Comparison of ENCODE assay signal across 18 cellular contexts in genomic region chr10:103440416-103440815, GRCh38. TPM values are rescaled to one million over a fixed set of nuclear protein-coding genes. Genes with fewer than 3 reads are reported as not detected.
DNase-seq lines count a peak whose midpoint lies in the region; ATAC-seq, FAIRE-seq and TF ChIP-seq lines count a peak whose summit lies in the region.
"Had no signal": no experiment of that assay in that cellular context is flagged by ENCODE, and none has a peak within 500 bp of the region (broad histone marks: within the 10 kb centered on the region; RNA-seq: fewer than 3 reads in every experiment).

No MANE protein-coding gene starts in this region.

- no peaks in the 10 kb centered on the region for H3K4me1 ChIP-seq in A673 (ENCODE audit: insufficient read depth, low read length, poor library complexity, severe bottlenecking)
- H3K4me1 ChIP-seq in HUES48 (ENCODE audit: control insufficient read depth, insufficient read depth, low read length), result no peaks in the 10 kb centered on the region

- no peak overlapping the region for H3K4me3 Mint-ChIP-seq in T-helper 2 cell treated with Interferon-gamma antibody and Interleukin-4, amounts not matched to agents 5 μg/mL and 100 μg/mL, for 36 hours
- no peak overlapping the region for H3K4me3 Mint-ChIP-seq in central memory CD8-positive, alpha-beta T cell

- intact Hi-C loops in A673 (cut with micrococcal nuclease; ENCODE audit: unreplicated experiment), result no loop called here

- peak overlapping the region; percentile 42 for H3K27ac Mint-ChIP-seq in T-helper 2 cell treated with Interferon-gamma antibody and Interleukin-4, amounts not matched to agents 5 μg/mL and 100 μg/mL, for 36 hours
- peak overlapping the region; percentile 15 for H3K27ac Mint-ChIP-seq in central memory CD8-positive, alpha-beta T cell (ENCODE audit: low read depth)

- H3K36me3 Mint-ChIP-seq in T-helper 2 cell treated with Interferon-gamma antibody and Interleukin-4, amounts not matched to agents 5 μg/mL and 100 μg/mL, for 36 hours (ENCODE audit: low read depth), result peaks cover 66% of the 10 kb centered on the region
- peaks cover 40% of the 10 kb centered on the region for H3K36me3 Mint-ChIP-seq in central memory CD8-positive, alpha-beta T cell (ENCODE audit: insufficient read depth)

- H3K27ac ChIP-seq in A673 (ENCODE audit: low read depth, low read length, poor library complexity, severe bottlenecking), result no peak overlapping the region
- H3K27ac ChIP-seq in HUES48 (ENCODE audit: low read depth, low read length), result peak overlapping the region; percentile 19
- H3K27ac ChIP-seq: C4-2B, HL-60 had no signal

- TF ChIP-seq CTCF in A673 (conservative IDR thresholded peaks at IDR 0.05; ENCODE audit: low read depth, low read length), result no peak

- no peak for TF ChIP-seq POLR2A in GM12892 (IDR thresholded peaks at IDR 0.05; ENCODE audit: low read depth, low read length)

- no peak for FAIRE-seq in GM12892 (lab: Jason Lieb, UNC)
- FAIRE-seq: G401.6, GM12891 had no signal

- POLR2A ChIA-PET in A673 (lab: Charles Lee; ENCODE audit: low non-redundant PET), result no interaction called here

- no peaks in the 10 kb centered on the region for H3K27me3 ChIP-seq in A673 (replicated peaks; ENCODE audit: insufficient read depth, low read depth, low read length, poor library complexity)
- H3K27me3 ChIP-seq in HUES48 (ENCODE audit: control insufficient read depth, insufficient read depth, low read length), result no peaks in the 10 kb centered on the region

- H3K9me3 ChIP-seq in A673 (ENCODE audit: low read depth, low read length, poor library complexity, severe bottlenecking) (no peaks in the 10 kb centered on the region), HUES48 (ENCODE audit: control insufficient read depth, insufficient read depth, low read length) (no peaks in the 10 kb centered on the region)

- no peak overlapping the region for H3K9ac ChIP-seq in HUES48 (ENCODE audit: low read depth, low read length)

- DNase-seq in T-helper 2 cell treated with Interferon-gamma antibody and Interleukin-4, amounts not matched to agents 5 μg/mL and 100 μg/mL, for 36 hours (ENCODE audit: low spot score), result no peak
- DNase-seq in T-helper 2 cell (no peak), A673 (ENCODE audit: low spot score) (no peak), HCEC 1CT (no peak), GM12892 (ENCODE audit: insufficient read length) (no peak)
- no peak for DNase-seq in central memory CD8-positive, alpha-beta T cell (ENCODE audit: low spot score in 2 of 2)
- DNase-seq: 8988T, DMS79, KBM-7, NCI-H1092, NCI-H1694 had no signal

- H3K27me3 Mint-ChIP-seq in T-helper 2 cell treated with Interferon-gamma antibody and Interleukin-4, amounts not matched to agents 5 μg/mL and 100 μg/mL, for 36 hours (ENCODE audit: low read depth), result no peaks in the 10 kb centered on the region
- no peaks in the 10 kb centered on the region for H3K27me3 Mint-ChIP-seq in central memory CD8-positive, alpha-beta T cell

- H3K4me1 Mint-ChIP-seq in T-helper 2 cell treated with Interferon-gamma antibody and Interleukin-4, amounts not matched to agents 5 μg/mL and 100 μg/mL, for 36 hours (ENCODE audit: low read depth), result peaks cover 7% of the 10 kb centered on the region
- peaks cover 11% of the 10 kb centered on the region for H3K4me1 Mint-ChIP-seq in central memory CD8-positive, alpha-beta T cell

- H3K4me3 ChIP-seq in A673 (ENCODE audit: low read depth, low read length, poor library complexity, severe bottlenecking) (no peak overlapping the region), HUES48 (ENCODE audit: low read depth, low read length) (no peak overlapping the region)

- CTCF ChIA-PET in A673 (lab: Charles Lee), result no interaction called here

- BruUV-seq in A673 (replicated peaks; lab: Mats Ljungman, UMichigan), result TSS peak; percentile 71

- no peak for ATAC-seq in central memory CD8-positive, alpha-beta T cell (replicated peaks; ENCODE audit: extremely low read depth, poor library complexity, severe bottlenecking)
- no peak for ATAC-seq in GM18511 (IDR thresholded peaks at IDR 0.05; ENCODE audit: unreplicated experiment)
- ATAC-seq: Right ventricle myocardium inferior had no signal

- H3K36me3 ChIP-seq in A673 (ENCODE audit: insufficient read depth, low read length, poor library complexity, severe bottlenecking) (peaks cover 74% of the 10 kb centered on the region), HUES48 (ENCODE audit: control insufficient read depth, insufficient read depth, low read length) (peaks cover 98% of the 10 kb centered on the region)

- H3K9me3 Mint-ChIP-seq in T-helper 2 cell treated with Interferon-gamma antibody and Interleukin-4, amounts not matched to agents 5 μg/mL and 100 μg/mL, for 36 hours, result no peaks in the 10 kb centered on the region
- H3K9me3 Mint-ChIP-seq in central memory CD8-positive, alpha-beta T cell, result no peaks in the 10 kb centered on the region

RNA-seq across cellular contexts. Expression of gene CALHM2, which starts 11.8 kb away (rescaled TPM):
- total RNA-seq in A673 (2021), result 5.9 TPM in 2 replicates
- 11.5 TPM for polyA plus RNA-seq in GM12892 (2012; ENCODE audit: missing spikeins)

RNA-seq across cellular contexts. Expression of gene CALHM1, which starts 18.3 kb away (rescaled TPM):
- not detected in 2 replicates for total RNA-seq in A673 (2021)
- 0.53 TPM for polyA plus RNA-seq in GM12892 (2012; ENCODE audit: missing spikeins)
- total RNA-seq: Right ventricle myocardium inferior had no signal

RNA-seq across cellular contexts. Expression of gene CALHM3, which starts 38.6 kb away (rescaled TPM):
- total RNA-seq in A673 (2021), result not detected in 2 replicates
- polyA plus RNA-seq in GM12892 (2012; ENCODE audit: missing spikeins), result 0.47 TPM
- total RNA-seq: Right ventricle myocardium inferior had no signal

RNA-seq across cellular contexts. Expression of gene PDCD11, which starts 44.0 kb away (rescaled TPM):
- 68.6 and 78.1 TPM in 2 replicates for total RNA-seq in A673 (2021)
- 24.1 TPM for polyA plus RNA-seq in GM12892 (2012; ENCODE audit: missing spikeins)

RNA-seq across cellular contexts. Expression of gene ATP5MK, which starts 44.1 kb away (rescaled TPM):
- total RNA-seq in A673 (2021), result 393 and 426 TPM in 2 replicates
- polyA plus RNA-seq in GM12892 (2012; ENCODE audit: missing spikeins), result 626 TPM
